ENCODE assay signal across 19 cellular contexts in the genomic region with DNA sequence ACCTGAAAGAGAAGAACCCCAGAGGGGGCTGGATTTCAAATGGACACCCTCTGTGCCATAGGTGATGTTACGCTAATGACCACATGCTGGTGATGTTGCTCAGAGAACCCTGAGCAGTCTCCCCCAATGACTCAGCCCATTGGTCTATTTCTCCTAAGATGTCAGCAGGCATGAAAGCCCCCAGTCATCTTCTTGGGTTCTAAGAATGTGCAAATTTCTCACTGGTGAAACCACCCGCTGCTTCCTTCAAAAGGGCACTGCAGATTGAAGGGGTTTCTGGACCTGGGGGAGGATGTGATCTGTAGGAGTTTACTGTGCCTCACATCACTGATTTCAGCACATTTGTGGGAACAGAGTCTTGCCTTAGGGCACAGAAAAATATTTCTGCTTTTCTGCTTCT.
"Had no signal": no experiment of that assay in that cellular context is flagged by ENCODE, and none has a peak within 500 bp of the region (broad histone marks: within the 10 kb centered on the region; RNA-seq: fewer than 3 reads in every experiment).

No MANE protein-coding gene starts in this region.

- H3K27me3 Mint-ChIP-seq: dendritic cell treated with granulocyte-macrophage colony-stimulating factor and Interleukin-4, amounts not matched to agents 40 ng/mL and 50 ng/mL, for 4 days had no signal

- H3K27ac Mint-ChIP-seq: dendritic cell treated with granulocyte-macrophage colony-stimulating factor and Interleukin-4, amounts not matched to agents 40 ng/mL and 50 ng/mL, for 4 days; effector memory CD8-positive, alpha-beta T cell; naive thymus-derived CD4-positive, alpha-beta T cell; progenitor cell of endocrine pancreas; stimulated activated naive CD8-positive, alpha-beta T cell treated with anti-CD3 and anti-CD28 coated beads, Interleukin-15, Interleukin-2, amounts not matched to agents 100 ng/mL and 50 ng/mL, for 24 hours had no signal

- H3K4me3 Mint-ChIP-seq: dendritic cell treated with granulocyte-macrophage colony-stimulating factor and Interleukin-4, amounts not matched to agents 40 ng/mL and 50 ng/mL, for 4 days; effector memory CD8-positive, alpha-beta T cell; naive thymus-derived CD4-positive, alpha-beta T cell; neural crest cell; stimulated activated naive CD8-positive, alpha-beta T cell treated with anti-CD3 and anti-CD28 coated beads, Interleukin-15, Interleukin-2, amounts not matched to agents 100 ng/mL and 50 ng/mL, for 24 hours had no signal

- H3K4me3 ChIP-seq: esophagus squamous epithelium, gastroesophageal sphincter, tibial artery, upper lobe of left lung, uterus had no signal

- DNase-seq: effector memory CD8-positive, alpha-beta T cell; esophagus squamous epithelium; foreskin fibroblast; kidney glomerular epithelial cell; naive thymus-derived CD4-positive, alpha-beta T cell; right cardiac atrium; small intestine; stimulated activated CD4-positive, alpha-beta T cell treated with anti-CD3 and anti-CD28 coated beads, Interleukin-12 subunit alpha, Interleukin-12 subunit beta, amount 100 ng/mL, for 4 hours; stimulated activated CD4-positive, alpha-beta T cell treated with anti-CD3 and anti-CD28 coated beads, Interleukin-2, amount 100 ng/mL, for 48 hours; tibial artery; upper lobe of left lung; uterus had no signal

- H3K36me3 ChIP-seq: esophagus squamous epithelium, gastroesophageal sphincter, tibial artery, upper lobe of left lung, uterus had no signal

- H3K27ac ChIP-seq: esophagus squamous epithelium, gastroesophageal sphincter, tibial artery, upper lobe of left lung, uterus had no signal

- FAIRE-seq: colon, islet of Langerhans, small intestine had no signal

- H3K27me3 ChIP-seq: upper lobe of left lung, uterus had no signal

- H3K4me1 Mint-ChIP-seq: naive thymus-derived CD4-positive, alpha-beta T cell; neural crest cell had no signal

- H3K9me3 ChIP-seq: esophagus squamous epithelium, tibial artery, uterus had no signal

- H3K4me1 ChIP-seq: esophagus squamous epithelium, gastroesophageal sphincter, tibial artery, upper lobe of left lung, uterus had no signal

- ATAC-seq: effector memory CD8-positive, alpha-beta T cell; gastroesophageal sphincter; naive thymus-derived CD4-positive, alpha-beta T cell; right cardiac atrium had no signal
